16 cellular contexts compared by ENCODE assay signal in genomic region chr13:99313941-99314340, GRCh38. TPM values are rescaled to one million over a fixed set of nuclear protein-coding genes. Genes with fewer than 3 reads are reported as not detected.
A peak's percentile ranks its signal among the peaks of the same experiment; 100 is the strongest.
DNase-seq lines count a peak whose midpoint lies in the region; ATAC-seq and TF ChIP-seq lines count a peak whose summit lies in the region.
"Had no signal": no experiment of that assay in that cellular context is flagged by ENCODE, and none has a peak within 500 bp of the region (broad histone marks: within the 10 kb centered on the region; RNA-seq: fewer than 3 reads in every experiment).

No MANE protein-coding gene starts in this region.

- intact Hi-C loops in activated CD4-positive, alpha-beta T cell treated with anti-CD3 and anti-CD28 coated beads for 36 hours (cut with DNase I, micrococcal nuclease) = loop anchor here (1.0 to 5.0 kb wide), 8 partner anchors 8 to 742 kb away; partner anchors contain the start of gene UBAC2 (in 1 of the 2)

- peaks cover 16 to 24% of the 10 kb centered on the region in 2 experiments for H3K4me1 ChIP-seq in neutrophil (ENCODE audit: control insufficient read depth in 1 of 2, insufficient read depth in 1 of 2, low read depth in 1 of 2, low read length in 1 of 2)

- H3K4me1 Mint-ChIP-seq in activated CD4-positive, alpha-beta T cell treated with anti-CD3 and anti-CD28 coated beads for 36 hours = peaks cover 90% of the 10 kb centered on the region
- H3K4me1 Mint-ChIP-seq in central memory CD8-positive, alpha-beta T cell = peaks cover 72% of the 10 kb centered on the region

- H3K27me3 ChIP-seq in neutrophil = no peaks in the 10 kb centered on the region
- H3K27me3 ChIP-seq: dorsolateral prefrontal cortex, sigmoid colon, SJSA1, stomach had no signal

- peaks cover 37% of the 10 kb centered on the region for H3K36me3 Mint-ChIP-seq in activated CD4-positive, alpha-beta T cell treated with anti-CD3 and anti-CD28 coated beads for 36 hours (ENCODE audit: low read depth)
- H3K36me3 Mint-ChIP-seq in central memory CD8-positive, alpha-beta T cell (ENCODE audit: insufficient read depth) = peaks cover 24% of the 10 kb centered on the region

- no peaks in the 10 kb centered on the region for H3K9me3 Mint-ChIP-seq in activated CD4-positive, alpha-beta T cell treated with anti-CD3 and anti-CD28 coated beads for 36 hours (ENCODE audit: low read depth)
- H3K9me3 Mint-ChIP-seq in central memory CD8-positive, alpha-beta T cell = no peaks in the 10 kb centered on the region

- peak overlapping the region; percentile 60 for H3K4me3 Mint-ChIP-seq in activated CD4-positive, alpha-beta T cell treated with anti-CD3 and anti-CD28 coated beads for 36 hours
- H3K4me3 Mint-ChIP-seq in central memory CD8-positive, alpha-beta T cell = peak overlapping the region; percentile 65
- H3K4me3 Mint-ChIP-seq: nephron progenitor cell had no signal

- CTCF ChIA-PET in activated CD4-positive, alpha-beta T cell treated with anti-CD3 and anti-CD28 coated beads for 36 hours (lab: Charles Lee) = interaction anchor here (0.6 to 1.9 kb wide), 13 partner anchors 12 to 280 kb away, joined by 3 to 10 read pairs (median 6); no protein-coding TSS in a partner anchor

- H3K9me3 ChIP-seq in neutrophil = no peaks in the 10 kb centered on the region
- H3K9me3 ChIP-seq: sigmoid colon, stomach had no signal

- H3K27ac ChIP-seq in neutrophil (peak overlapping the region; percentile 57), substantia nigra (ENCODE audit: low read depth, low read length, poor library complexity, severe bottlenecking) (no peak overlapping the region)
- H3K27ac ChIP-seq: SJSA1, WERI-Rb-1 had no signal

- peak overlapping the region; percentile 96 for H3K27ac Mint-ChIP-seq in activated CD4-positive, alpha-beta T cell treated with anti-CD3 and anti-CD28 coated beads for 36 hours
- peak overlapping the region; percentile 86 for H3K27ac Mint-ChIP-seq in central memory CD8-positive, alpha-beta T cell (ENCODE audit: low read depth)

- ATAC-seq in activated CD4-positive, alpha-beta T cell treated with anti-CD3 and anti-CD28 coated beads for 36 hours = no peak
- ATAC-seq in central memory CD8-positive, alpha-beta T cell (replicated peaks; ENCODE audit: extremely low read depth, poor library complexity, severe bottlenecking) = no peak

- no peak overlapping the region for H3K4me3 ChIP-seq in LNCaP clone FGC (ENCODE audit: low read depth, low read length)
- H3K4me3 ChIP-seq in neutrophil (ENCODE audit: low read depth in 1 of 2, low read length in 1 of 2) = no peak overlapping the region
- H3K4me3 ChIP-seq: sigmoid colon, SJSA1, stomach had no signal

- POLR2A ChIA-PET in activated CD4-positive, alpha-beta T cell treated with anti-CD3 and anti-CD28 coated beads for 36 hours (lab: Charles Lee) = interaction anchor here (1.0 to 1.8 kb wide), 14 partner anchors 8 to 120 kb away, joined by 3 to 21 read pairs (median 6); partner anchors contain the start of gene UBAC2

- no peak for DNase-seq in activated CD4-positive, alpha-beta T cell treated with anti-CD3 and anti-CD28 coated beads for 36 hours
- DNase-seq in activated CD4-positive, alpha-beta T cell treated with anti-CD3 and anti-CD28 coated beads for 4 hours = no peak
- DNase-seq in LNCaP clone FGC (ENCODE audit: low read depth) = peak; percentile 47
- DNase-seq in central memory CD8-positive, alpha-beta T cell (ENCODE audit: low spot score in 2 of 2) = no peak
- no peak for DNase-seq in A172 (ENCODE audit: low spot score)
- no peak for DNase-seq in NCI-H524 (lab: John Stamatoyannopoulos, UW)
- DNase-seq in substantia nigra (lab: John Stamatoyannopoulos, UW) = no peak
- DNase-seq: dorsolateral prefrontal cortex, GOT3, NCI-H2171 treated with DMSO at 0.1 percent for 48 hours, nephron progenitor cell, sigmoid colon, stomach, WERI-Rb-1 had no signal

- TF ChIP-seq CTCF in LNCaP clone FGC (IDR thresholded peaks at IDR 0.05; ENCODE audit: control insufficient read depth, extremely low read depth, insufficient read depth) = no peak
- TF ChIP-seq CTCF in neutrophil (IDR thresholded peaks at IDR 0.05) = no peak

- peaks cover 5% of the 10 kb centered on the region for H3K36me3 ChIP-seq in neutrophil

- H3K27me3 Mint-ChIP-seq in activated CD4-positive, alpha-beta T cell treated with anti-CD3 and anti-CD28 coated beads for 36 hours = no peaks in the 10 kb centered on the region
- H3K27me3 Mint-ChIP-seq in central memory CD8-positive, alpha-beta T cell = no peaks in the 10 kb centered on the region

RNA-seq across cellular contexts. Expression of gene GPR183, which starts 6.7 kb away (rescaled TPM):
- total RNA-seq in activated CD4-positive, alpha-beta T cell treated with anti-CD3 and anti-CD28 coated beads for 36 hours = 10 to 100 TPM; 50.3 to 51.9 TPM
- not detected in 2 replicates for total RNA-seq in A172 (2014; rRNA removed; shearing (Covaris generic))

RNA-seq across cellular contexts. Expression of gene GPR18, which starts 55.8 kb away (rescaled TPM):
- 1 to 10 TPM; 6.0 to 9.5 TPM for total RNA-seq in activated CD4-positive, alpha-beta T cell treated with anti-CD3 and anti-CD28 coated beads for 36 hours
- not detected in 2 replicates for total RNA-seq in A172 (2014; rRNA removed; shearing (Covaris generic))
- total RNA-seq: dorsolateral prefrontal cortex, SJSA1, stomach had no signal

Comparison
In these comparisons a context has a peak if more than half of its experiments do, and no peak if none do; other contexts are left out.
1. RNA of gene GPR183, which starts 6.7 kb away (total RNA-seq): 50.3 to 51.9 TPM in activated CD4-positive, alpha-beta T cell treated with anti-CD3 and anti-CD28 coated beads for 36 hours; not detected in A172; every median in the first group is over 10 times any median in the second.